Comparison of ENCODE assay signal across 6 cellular contexts in the genomic region with DNA sequence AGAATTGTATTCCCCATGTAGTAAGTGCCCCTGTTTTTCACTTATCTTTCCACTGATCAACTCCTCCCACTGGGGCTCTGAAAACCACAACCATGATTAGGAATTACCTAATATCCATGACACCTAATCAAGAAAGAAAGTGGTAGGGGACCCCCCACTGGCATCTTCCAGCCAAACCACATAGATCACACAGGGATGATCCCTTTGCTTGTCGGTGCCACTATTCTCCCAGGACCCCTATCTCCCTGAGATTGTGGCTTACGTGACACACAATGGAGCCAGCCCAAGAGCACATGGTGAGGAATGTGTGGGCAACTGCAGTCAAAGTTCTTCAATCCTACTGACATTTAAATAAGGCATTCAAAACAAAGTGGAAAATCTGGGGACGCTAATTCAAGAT. TPM values are rescaled to one million over a fixed set of nuclear protein-coding genes. Genes with fewer than 3 reads are reported as not detected.
"Had no signal": no experiment of that assay in that cellular context is flagged by ENCODE, and none has a peak within 500 bp of the region (broad histone marks: within the 10 kb centered on the region; RNA-seq: fewer than 3 reads in every experiment).

No MANE protein-coding gene starts in this region.

- H3K4me3 ChIP-seq: GM23248, K562 had no signal

- DNase-seq: GM23248, GOT3, H7, HCEC 1CT, IMR-90 had no signal

- H3K27ac ChIP-seq: GM23248 had no signal

- H3K9ac ChIP-seq: GM23248 had no signal

RNA-seq across cellular contexts. Expression of a gene that starts 17.6 kb away (rescaled TPM):
- total RNA-seq: GM23248, IMR-90, K562 had no signal
- polyA plus RNA-seq: GM23248, IMR-90, K562 had no signal
